ENCODE assay signal across 13 cellular contexts in the genomic region with DNA sequence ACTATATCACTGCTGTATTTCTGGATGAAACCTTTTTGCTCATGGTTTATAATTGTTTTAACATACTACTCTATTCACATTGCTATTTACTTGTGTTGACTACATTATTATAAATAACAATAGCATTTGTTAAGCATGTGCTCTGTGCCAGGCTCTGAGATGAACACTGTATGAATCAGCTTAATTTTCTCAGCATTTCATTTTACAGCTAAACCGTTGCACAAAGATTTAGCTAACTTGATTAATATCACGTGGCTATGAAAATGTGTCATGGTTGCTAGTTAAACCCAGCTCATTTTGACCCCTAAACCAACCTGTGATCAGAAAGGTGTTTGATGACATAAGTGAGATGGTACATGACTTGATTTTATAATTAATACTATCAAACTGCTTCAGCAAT.
DNase-seq lines count a peak whose midpoint lies in the region; ATAC-seq and TF ChIP-seq lines count a peak whose summit lies in the region.
"Had no signal": no experiment of that assay in that cellular context is flagged by ENCODE, and none has a peak within 500 bp of the region (broad histone marks: within the 10 kb centered on the region; RNA-seq: fewer than 3 reads in every experiment).

No MANE protein-coding gene starts in this region.

- H3K4me1 Mint-ChIP-seq in HFFc6 (ENCODE audit: low read depth) = peaks cover 44% of the 10 kb centered on the region
- H3K4me1 Mint-ChIP-seq: activated CD4-positive, alpha-beta T cell treated with anti-CD3 and anti-CD28 coated beads, Interleukin-2, amount 10 ng/mL, durations not matched to agents 7 days and 5 days had no signal

- 0 out of 2 replicates have a peak, but pooled peaks cover 14% of the 10 kb centered on the region for H3K36me3 Mint-ChIP-seq in HFFc6 (ENCODE audit: low read depth)

- no peak for ATAC-seq in GM19328 (IDR thresholded peaks at IDR 0.05; ENCODE audit: unreplicated experiment)
- ATAC-seq in HG02885 (IDR thresholded peaks at IDR 0.05; ENCODE audit: poor library complexity, unreplicated experiment) = no peak
- no peak for ATAC-seq in HG03039 (IDR thresholded peaks at IDR 0.05; ENCODE audit: unreplicated experiment)

- H3K4me3 Mint-ChIP-seq in HFFc6 = no peak overlapping the region
- H3K4me3 Mint-ChIP-seq: activated CD4-positive, alpha-beta T cell treated with anti-CD3 and anti-CD28 coated beads, Interleukin-2, amount 10 ng/mL, durations not matched to agents 7 days and 5 days had no signal

- H3K27ac Mint-ChIP-seq in HFFc6 = no peak overlapping the region
- H3K27ac Mint-ChIP-seq: activated CD4-positive, alpha-beta T cell treated with anti-CD3 and anti-CD28 coated beads, Interleukin-2, amount 10 ng/mL, durations not matched to agents 7 days and 5 days had no signal

- DNase-seq in HFFc6 = peak; percentile 23
- peak; percentile 37 to 65 for DNase-seq in foreskin fibroblast
- peak; percentile 79 for DNase-seq in superior temporal gyrus (ENCODE audit: extremely low spot score)
- DNase-seq: activated CD4-positive, alpha-beta T cell treated with anti-CD3 and anti-CD28 coated beads, Interleukin-2, amount 10 ng/mL, durations not matched to agents 7 days and 5 days; activated gamma-delta T cell treated with Interleukin-2 at 50 U/mL for 16 hours; DMS 273 treated with DMSO at 0.1 percent for 48 hours; MM.1S; stimulated activated CD4-positive, alpha-beta T cell treated with anti-CD3 and anti-CD28 coated beads, Interleukin-2, amount 100 ng/mL, for 48 hours had no signal

- H3K9me3 Mint-ChIP-seq in HFFc6 = no peaks in the 10 kb centered on the region
- H3K9me3 Mint-ChIP-seq: activated CD4-positive, alpha-beta T cell treated with anti-CD3 and anti-CD28 coated beads, Interleukin-2, amount 10 ng/mL, durations not matched to agents 7 days and 5 days had no signal

- TF ChIP-seq CTCF in HFFc6 (IDR thresholded peaks at IDR 0.05) (no peak), foreskin fibroblast (IDR thresholded peaks at IDR 0.05; ENCODE audit: low read depth, low read length) (no peak)

- peaks cover 2% of the 10 kb centered on the region; the same call in 1 of the 2 replicates for H3K27me3 Mint-ChIP-seq in HFFc6 (ENCODE audit: insufficient read depth)
- H3K27me3 Mint-ChIP-seq: activated CD4-positive, alpha-beta T cell treated with anti-CD3 and anti-CD28 coated beads, Interleukin-2, amount 10 ng/mL, durations not matched to agents 7 days and 5 days had no signal

- peak overlapping the region; percentile 93 for H3K27ac ChIP-seq in angular gyrus (ENCODE audit: low read depth, low read length)
- H3K27ac ChIP-seq: BLaER1 treated with 17β-estradiol and CSF1 and Interleukin-3, amounts not matched to agents 10 nM and 100 nM had no signal

- H3K4me3 ChIP-seq in foreskin fibroblast (ENCODE audit: low read depth in 1 of 2, low read length in 2 of 2) = no peak overlapping the region
- H3K4me3 ChIP-seq: BLaER1 treated with 17β-estradiol and CSF1 and Interleukin-3, amounts not matched to agents 10 nM and 100 nM had no signal

Comparison
In these comparisons a context has a peak if more than half of its experiments do, and no peak if none do; other contexts are left out.
1. DNase-seq: peak in every context shown above with its lines; median percentile 79 in superior temporal gyrus; 51 in foreskin fibroblast; 23 in HFFc6.